ENCODE assay signal across 23 cellular contexts in genomic region chr11:111963786-111964385, GRCh38. TPM values are rescaled to one million over a fixed set of nuclear protein-coding genes. Genes with fewer than 3 reads are reported as not detected.
DNase-seq lines count a peak whose midpoint lies in the region; ATAC-seq lines count a peak whose summit lies in the region.
"Had no signal": no experiment of that assay in that cellular context is flagged by ENCODE, and none has a peak within 500 bp of the region (broad histone marks: within the 10 kb centered on the region; RNA-seq: fewer than 3 reads in every experiment).

No MANE protein-coding gene starts in this region.

- no peaks in the 10 kb centered on the region for H3K9me3 ChIP-seq in GM23248 (ENCODE audit: low read depth)
- H3K9me3 ChIP-seq: breast epithelium, colonic mucosa, spleen, upper lobe of left lung had no signal

- H3K4me1 ChIP-seq in GM23248 (ENCODE audit: insufficient read depth): no peaks in the 10 kb centered on the region
- H3K4me1 ChIP-seq: BLaER1 treated with 17β-estradiol and CSF1 and Interleukin-3, amounts not matched to agents 10 nM and 100 nM; breast epithelium; colonic mucosa; spleen; upper lobe of left lung had no signal

- no peaks in the 10 kb centered on the region for H3K27me3 Mint-ChIP-seq in activated CD4-positive, alpha-beta T cell treated with anti-CD3 and anti-CD28 coated beads, Interleukin-2, amount 10 ng/mL, durations not matched to agents 24 days and 14 days
- no peaks in the 10 kb centered on the region for H3K27me3 Mint-ChIP-seq in activated naive CD8-positive, alpha-beta T cell treated with anti-CD3 and anti-CD28 coated beads, Interleukin-2, amount 50 U/mL, for 24 hours

- H3K4me2 ChIP-seq in GM23248 (ENCODE audit: unreplicated experiment): no peak overlapping the region
- H3K4me2 ChIP-seq: BLaER1 treated with 17β-estradiol and CSF1 and Interleukin-3, amounts not matched to agents 10 nM and 100 nM had no signal

- H3K4me1 Mint-ChIP-seq in activated CD4-positive, alpha-beta T cell treated with anti-CD3 and anti-CD28 coated beads, Interleukin-2, amount 10 ng/mL, durations not matched to agents 24 days and 14 days: peaks cover 3% of the 10 kb centered on the region
- H3K4me1 Mint-ChIP-seq in activated naive CD8-positive, alpha-beta T cell treated with anti-CD3 and anti-CD28 coated beads, Interleukin-2, amount 50 U/mL, for 24 hours: peaks cover 7% of the 10 kb centered on the region

- H3K27ac Mint-ChIP-seq in activated CD4-positive, alpha-beta T cell treated with anti-CD3 and anti-CD28 coated beads, Interleukin-2, amount 10 ng/mL, durations not matched to agents 24 days and 14 days: peak overlapping the region; percentile 56
- H3K27ac Mint-ChIP-seq in activated naive CD8-positive, alpha-beta T cell treated with anti-CD3 and anti-CD28 coated beads, Interleukin-2, amount 50 U/mL, for 24 hours: no peak overlapping the region
- H3K27ac Mint-ChIP-seq: endodermal cell, HFFc6 had no signal

- no peaks in the 10 kb centered on the region for H3K27me3 ChIP-seq in GM23248 (replicated peaks; ENCODE audit: insufficient read depth)
- H3K27me3 ChIP-seq: BLaER1 treated with 17β-estradiol and CSF1 and Interleukin-3, amounts not matched to agents 10 nM and 100 nM; breast epithelium; colonic mucosa; spleen; upper lobe of left lung had no signal

- no peaks in the 10 kb centered on the region for H3K36me3 ChIP-seq in GM23248 (ENCODE audit: low read depth)
- H3K36me3 ChIP-seq: breast epithelium, colonic mucosa, spleen, upper lobe of left lung had no signal

- peak overlapping the region; percentile 39 for H3K27ac ChIP-seq in GM23248
- H3K27ac ChIP-seq: BLaER1 treated with 17β-estradiol and CSF1 and Interleukin-3, amounts not matched to agents 10 nM and 100 nM; breast epithelium; colonic mucosa; spleen; upper lobe of left lung had no signal

- in situ Hi-C loops in GM23248 (cut with MboI): no loop called here

- DNase-seq in activated CD4-positive, alpha-beta T cell treated with anti-CD3 and anti-CD28 coated beads, Interleukin-2, amount 10 ng/mL, durations not matched to agents 24 days and 14 days: no peak
- no peak for DNase-seq in activated CD4-positive, alpha-beta T cell treated with anti-CD3 and anti-CD28 coated beads for 4 hours
- DNase-seq in GM23248 (peak; percentile 64), myocyte (ENCODE audit: low read depth) (peak; percentile 24), NCI-H1436 treated with DMSO at 0.1 percent for 48 hours (lab: John Stamatoyannopoulos, UW) (no peak), kidney tubule cell (ENCODE audit: low spot score) (no peak), HT-29 (ENCODE audit: low spot score) (no peak)
- no peak for DNase-seq in activated naive CD8-positive, alpha-beta T cell treated with anti-CD3 and anti-CD28 coated beads, Interleukin-2, amount 50 U/mL, for 24 hours
- DNase-seq: colonic mucosa, endodermal cell, glutamatergic neuron, HFFc6, mammary epithelial cell, NCI-H1092 treated with DMSO at 0.1 percent for 48 hours, NCI-H2029, NCI-H345, PC-3, SHP77 treated with DMSO at 0.1 percent for 48 hours, spleen, upper lobe of left lung had no signal

- H4K20me1 ChIP-seq in GM23248 (ENCODE audit: insufficient read depth): no peaks in the 10 kb centered on the region
- H4K20me1 ChIP-seq: BLaER1 treated with 17β-estradiol and CSF1 and Interleukin-3, amounts not matched to agents 10 nM and 100 nM had no signal

- H3K9me3 Mint-ChIP-seq in activated CD4-positive, alpha-beta T cell treated with anti-CD3 and anti-CD28 coated beads, Interleukin-2, amount 10 ng/mL, durations not matched to agents 24 days and 14 days: no peaks in the 10 kb centered on the region
- no peaks in the 10 kb centered on the region for H3K9me3 Mint-ChIP-seq in activated naive CD8-positive, alpha-beta T cell treated with anti-CD3 and anti-CD28 coated beads, Interleukin-2, amount 50 U/mL, for 24 hours
- H3K9me3 Mint-ChIP-seq: HFFc6 had no signal

- H3K9me2 ChIP-seq in GM23248 (ENCODE audit: insufficient read depth): no peaks in the 10 kb centered on the region

- intact Hi-C loops in activated CD4-positive, alpha-beta T cell treated with anti-CD3 and anti-CD28 coated beads, Interleukin-2, amount 10 ng/mL, durations not matched to agents 24 days and 14 days (cut with micrococcal nuclease): no loop called here

- no peak overlapping the region for H3K9ac ChIP-seq in GM23248
- H3K9ac ChIP-seq: BLaER1 treated with 17β-estradiol and CSF1 and Interleukin-3, amounts not matched to agents 10 nM and 100 nM had no signal

- no peak overlapping the region for H2AFZ ChIP-seq in GM23248

- WGBS in GM23248 (ENCODE audit: low coverage in 1 of 2, low lambda C conversion rate in 2 of 2, missing lambda C conversion rate in 2 of 2), 2 experiments: 47 to 48% methylated on average over 6 of the region's 6 CpGs

- H3K79me2 ChIP-seq in GM23248 (ENCODE audit: insufficient read depth): no peaks in the 10 kb centered on the region

- no peak overlapping the region for H3K4me3 Mint-ChIP-seq in activated CD4-positive, alpha-beta T cell treated with anti-CD3 and anti-CD28 coated beads, Interleukin-2, amount 10 ng/mL, durations not matched to agents 24 days and 14 days
- no peak overlapping the region for H3K4me3 Mint-ChIP-seq in activated naive CD8-positive, alpha-beta T cell treated with anti-CD3 and anti-CD28 coated beads, Interleukin-2, amount 50 U/mL, for 24 hours
- H3K4me3 Mint-ChIP-seq: endodermal cell, HFFc6 had no signal

- H3K36me3 Mint-ChIP-seq in activated CD4-positive, alpha-beta T cell treated with anti-CD3 and anti-CD28 coated beads, Interleukin-2, amount 10 ng/mL, durations not matched to agents 24 days and 14 days (ENCODE audit: low read depth): peaks cover 23% of the 10 kb centered on the region
- peaks cover 19% of the 10 kb centered on the region for H3K36me3 Mint-ChIP-seq in activated naive CD8-positive, alpha-beta T cell treated with anti-CD3 and anti-CD28 coated beads, Interleukin-2, amount 50 U/mL, for 24 hours (ENCODE audit: low read depth)

- H3F3A ChIP-seq in GM23248 (ENCODE audit: insufficient read depth): no peaks in the 10 kb centered on the region

- peak; percentile 82 for ATAC-seq in activated naive CD8-positive, alpha-beta T cell treated with anti-CD3 and anti-CD28 coated beads, Interleukin-2, amount 50 U/mL, for 24 hours
- ATAC-seq: PC-3 had no signal

- H3K4me3 ChIP-seq in GM23248: no peak overlapping the region
- H3K4me3 ChIP-seq: BLaER1 treated with 17β-estradiol and CSF1 and Interleukin-3, amounts not matched to agents 10 nM and 100 nM; breast epithelium; colonic mucosa; spleen; upper lobe of left lung had no signal

RNA-seq across cellular contexts. Expression of gene DIXDC1, which starts 26.7 kb away (rescaled TPM):
- 22.2 and 23.3 TPM in 2 replicates for total RNA-seq in activated CD4-positive, alpha-beta T cell treated with anti-CD3 and anti-CD28 coated beads, Interleukin-2, amount 10 ng/mL, durations not matched to agents 24 days and 14 days
- total RNA-seq in GM23248 (2014; rRNA removed; shearing (Covaris generic)): 22.7 and 22.9 TPM in 2 replicates
- 10.4 and 10.8 TPM in 2 replicates for polyA plus RNA-seq in GM23248 (2016; fragmentation: Nextera tagmentation; extraction: Ambion mirVana)
- 17.7 and 19.6 TPM in 2 replicates for total RNA-seq in myocyte
- 15.9 TPM for polyA plus RNA-seq in myocyte (2012)
- total RNA-seq in HT-29 (2014; rRNA removed; shearing (Covaris generic)): 2.0 and 2.6 TPM in 2 replicates

RNA-seq across cellular contexts. Expression of gene C11orf52, which starts 45.2 kb away (rescaled TPM):
- total RNA-seq in activated CD4-positive, alpha-beta T cell treated with anti-CD3 and anti-CD28 coated beads, Interleukin-2, amount 10 ng/mL, durations not matched to agents 24 days and 14 days: not detected in 2 replicates
- 2.1 and 3.5 TPM in 2 replicates for total RNA-seq in GM23248 (2014; rRNA removed; shearing (Covaris generic))
- 0.78 and 1.2 TPM in 2 replicates for polyA plus RNA-seq in GM23248 (2016; fragmentation: Nextera tagmentation; extraction: Ambion mirVana)
- total RNA-seq in myocyte: 0.70 and 1.7 TPM in 2 replicates
- 3.7 TPM for polyA plus RNA-seq in myocyte (2012)
- total RNA-seq in HT-29 (2014; rRNA removed; shearing (Covaris generic)): 4.3 and 6.3 TPM in 2 replicates
- total RNA-seq: Daoy had no signal

RNA-seq across cellular contexts. Expression of gene HSPB2, which starts 51.4 kb away (rescaled TPM):
- not detected in 2 replicates for total RNA-seq in activated CD4-positive, alpha-beta T cell treated with anti-CD3 and anti-CD28 coated beads, Interleukin-2, amount 10 ng/mL, durations not matched to agents 24 days and 14 days
- total RNA-seq in GM23248 (2014; rRNA removed; shearing (Covaris generic)): 0.38 and 1.2 TPM in 2 replicates
- 7.5 and 8.4 TPM in 2 replicates for polyA plus RNA-seq in GM23248 (2016; fragmentation: Nextera tagmentation; extraction: Ambion mirVana)
- total RNA-seq in myocyte: 14.6 and 15.6 TPM in 2 replicates
- polyA plus RNA-seq in myocyte (2012): 67.7 TPM
- not detected in 2 replicates for total RNA-seq in HT-29 (2014; rRNA removed; shearing (Covaris generic))
- total RNA-seq: Daoy, PC-3 had no signal

RNA-seq across cellular contexts. Expression of gene CRYAB, which starts 52.3 kb away (rescaled TPM):
- not detected in 2 replicates for total RNA-seq in activated CD4-positive, alpha-beta T cell treated with anti-CD3 and anti-CD28 coated beads, Interleukin-2, amount 10 ng/mL, durations not matched to agents 24 days and 14 days
- 91.0 and 104 TPM in 2 replicates for total RNA-seq in GM23248 (2014; rRNA removed; shearing (Covaris generic))
- 454 and 455 TPM in 2 replicates for polyA plus RNA-seq in GM23248 (2016; fragmentation: Nextera tagmentation; extraction: Ambion mirVana)
- total RNA-seq in myocyte: 182 and 268 TPM in 2 replicates
- 1,070 TPM for polyA plus RNA-seq in myocyte (2012)
- total RNA-seq in HT-29 (2014; rRNA removed; shearing (Covaris generic)): not detected in 2 replicates
- total RNA-seq: Daoy, PC-3 had no signal

Comparison
In these comparisons a context has a peak if more than half of its experiments do, and no peak if none do; other contexts are left out.
1. DNase-seq: peak in GM23248 (single experiment) and myocyte (single experiment); none in activated CD4-positive, alpha-beta T cell treated with anti-CD3 and anti-CD28 coated beads, Interleukin-2, amount 10 ng/mL, durations not matched to agents 24 days and 14 days (single experiment), activated CD4-positive, alpha-beta T cell treated with anti-CD3 and anti-CD28 coated beads for 4 hours (0 of 2), activated naive CD8-positive, alpha-beta T cell treated with anti-CD3 and anti-CD28 coated beads, Interleukin-2, amount 50 U/mL, for 24 hours (single experiment), NCI-H1436 treated with DMSO at 0.1 percent for 48 hours (single experiment), kidney tubule cell (single experiment) and HT-29 (single experiment).